ENCODE assay signal across 8 cellular contexts in genomic region chr15:55017636-55018035, GRCh38.
"Had no signal": no experiment of that assay in that cellular context is flagged by ENCODE, and none has a peak within 500 bp of the region (broad histone marks: within the 10 kb centered on the region; RNA-seq: fewer than 3 reads in every experiment).

No MANE protein-coding gene starts in this region.

- DNase-seq: GDM1, GF-D8 had no signal

- ATAC-seq: GM12878 had no signal

- H3K4me3 ChIP-seq: GM12878 had no signal

- FAIRE-seq: G401.6, GM12878, GM12891, GM12892, GM18507, GM19239 had no signal
